In the genomic region with DNA sequence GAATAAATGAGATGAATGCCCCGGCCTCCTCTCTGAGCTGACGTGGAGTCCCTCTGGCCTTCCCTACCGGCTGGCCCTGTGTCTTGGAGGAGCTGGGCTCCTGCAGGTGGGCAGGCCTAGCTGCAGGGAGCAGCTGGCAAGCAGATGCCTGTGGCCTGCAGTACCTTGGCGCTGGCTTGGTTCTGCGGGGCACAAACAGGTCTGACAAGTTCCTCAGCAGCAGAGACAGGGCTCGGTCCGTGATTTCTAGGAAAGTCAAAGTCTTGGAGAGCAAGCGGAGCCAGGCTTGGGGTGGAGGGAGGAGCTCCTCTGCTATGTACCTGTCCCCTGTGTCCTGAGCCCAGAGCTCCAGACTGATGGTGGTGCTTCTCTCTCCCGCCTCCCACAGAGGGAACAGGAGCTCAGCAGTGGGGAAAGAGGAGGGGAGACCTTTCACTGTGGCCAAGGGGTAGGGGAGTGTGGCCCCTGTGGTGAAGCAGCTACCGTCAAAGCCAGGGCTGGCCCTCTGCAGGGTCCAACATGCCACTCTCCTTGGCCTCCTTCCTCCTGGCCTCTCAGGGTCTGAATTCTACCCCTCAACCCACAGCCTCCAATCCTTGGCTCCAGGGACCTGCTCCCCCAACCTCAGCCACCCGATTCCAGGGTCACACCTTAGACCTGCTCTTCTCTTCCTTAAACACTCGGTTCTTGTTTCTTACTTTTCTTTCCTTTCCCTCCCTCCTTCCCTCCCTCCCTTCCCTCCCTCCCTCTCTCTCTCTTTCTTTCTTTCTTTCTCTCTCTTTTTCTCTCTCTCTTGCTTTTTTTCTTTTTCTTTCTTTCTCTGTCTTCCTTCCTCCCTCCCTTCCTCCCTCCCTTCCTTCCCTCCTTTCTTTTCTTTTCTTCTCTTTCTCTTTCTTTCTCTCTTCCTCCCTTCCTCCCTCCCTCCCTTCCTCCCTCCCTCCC, we compare ENCODE assay signal across 1 cellular context.
TF ChIP-seq lines count a peak whose summit lies in the region.

No MANE protein-coding gene starts in this region.

TF ChIP-seq in SK-N-SH treated with all-trans-retinoic acid at 6 μM for 48 hours, 23 proteins besides CTCF, POLR2A, EP300 and RAD21 (continued from another document):
- no peak for TF ChIP-seq CSRNP3 (CRISPR knock-in tag; IDR thresholded peaks at IDR 0.05)
- TF ChIP-seq TCF4 (CRISPR knock-in tag; IDR thresholded peaks at IDR 0.05; ENCODE audit: borderline replicate concordance) = no peak
- TF ChIP-seq TOX (CRISPR knock-in tag; IDR thresholded peaks at IDR 0.05; ENCODE audit: borderline replicate concordance) = no peak
- no peak for TF ChIP-seq PPARA (CRISPR knock-in tag; IDR thresholded peaks at IDR 0.05; ENCODE audit: borderline replicate concordance)
- no peak for TF ChIP-seq ARNTL (CRISPR knock-in tag; IDR thresholded peaks at IDR 0.05; ENCODE audit: borderline replicate concordance, low read depth)
- no peak for TF ChIP-seq GLIS3 (CRISPR knock-in tag; IDR thresholded peaks at IDR 0.05)
- no peak for TF ChIP-seq OSR1 (CRISPR knock-in tag; IDR thresholded peaks at IDR 0.05)
- no peak for TF ChIP-seq ZNF70 (CRISPR knock-in tag; IDR thresholded peaks at IDR 0.05)
- TF ChIP-seq ZC3H10 (CRISPR knock-in tag; IDR thresholded peaks at IDR 0.05) = no peak
- TF ChIP-seq ZNF565 (CRISPR knock-in tag; conservative IDR thresholded peaks at IDR 0.05; ENCODE audit: low read depth) = no peak
- no peak for TF ChIP-seq SNAI2 (CRISPR knock-in tag; IDR thresholded peaks at IDR 0.05)
- no peak for TF ChIP-seq ZNF8 (CRISPR knock-in tag; IDR thresholded peaks at IDR 0.05)
- no peak for TF ChIP-seq CREB5 (CRISPR knock-in tag; IDR thresholded peaks at IDR 0.05; ENCODE audit: low read depth)
- TF ChIP-seq, protein P1, sequence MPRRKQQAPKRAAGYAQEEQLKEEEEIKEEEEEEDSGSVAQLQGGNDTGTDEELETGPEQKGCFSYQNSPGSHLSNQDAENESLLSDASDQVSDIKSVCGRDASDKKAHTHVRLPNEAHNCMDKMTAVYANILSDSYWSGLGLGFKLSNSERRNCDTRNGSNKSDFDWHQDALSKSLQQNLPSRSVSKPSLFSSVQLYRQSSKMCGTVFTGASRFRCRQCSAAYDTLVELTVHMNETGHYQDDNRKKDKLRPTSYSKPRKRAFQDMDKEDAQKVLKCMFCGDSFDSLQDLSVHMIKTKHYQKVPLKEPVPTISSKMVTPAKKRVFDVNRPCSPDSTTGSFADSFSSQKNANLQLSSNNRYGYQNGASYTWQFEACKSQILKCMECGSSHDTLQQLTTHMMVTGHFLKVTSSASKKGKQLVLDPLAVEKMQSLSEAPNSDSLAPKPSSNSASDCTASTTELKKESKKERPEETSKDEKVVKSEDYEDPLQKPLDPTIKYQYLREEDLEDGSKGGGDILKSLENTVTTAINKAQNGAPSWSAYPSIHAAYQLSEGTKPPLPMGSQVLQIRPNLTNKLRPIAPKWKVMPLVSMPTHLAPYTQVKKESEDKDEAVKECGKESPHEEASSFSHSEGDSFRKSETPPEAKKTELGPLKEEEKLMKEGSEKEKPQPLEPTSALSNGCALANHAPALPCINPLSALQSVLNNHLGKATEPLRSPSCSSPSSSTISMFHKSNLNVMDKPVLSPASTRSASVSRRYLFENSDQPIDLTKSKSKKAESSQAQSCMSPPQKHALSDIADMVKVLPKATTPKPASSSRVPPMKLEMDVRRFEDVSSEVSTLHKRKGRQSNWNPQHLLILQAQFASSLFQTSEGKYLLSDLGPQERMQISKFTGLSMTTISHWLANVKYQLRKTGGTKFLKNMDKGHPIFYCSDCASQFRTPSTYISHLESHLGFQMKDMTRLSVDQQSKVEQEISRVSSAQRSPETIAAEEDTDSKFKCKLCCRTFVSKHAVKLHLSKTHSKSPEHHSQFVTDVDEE (CRISPR knock-in tag; IDR thresholded peaks at IDR 0.05) = no peak
